ENCODE assay signal across 1 cellular context in the genomic region with DNA sequence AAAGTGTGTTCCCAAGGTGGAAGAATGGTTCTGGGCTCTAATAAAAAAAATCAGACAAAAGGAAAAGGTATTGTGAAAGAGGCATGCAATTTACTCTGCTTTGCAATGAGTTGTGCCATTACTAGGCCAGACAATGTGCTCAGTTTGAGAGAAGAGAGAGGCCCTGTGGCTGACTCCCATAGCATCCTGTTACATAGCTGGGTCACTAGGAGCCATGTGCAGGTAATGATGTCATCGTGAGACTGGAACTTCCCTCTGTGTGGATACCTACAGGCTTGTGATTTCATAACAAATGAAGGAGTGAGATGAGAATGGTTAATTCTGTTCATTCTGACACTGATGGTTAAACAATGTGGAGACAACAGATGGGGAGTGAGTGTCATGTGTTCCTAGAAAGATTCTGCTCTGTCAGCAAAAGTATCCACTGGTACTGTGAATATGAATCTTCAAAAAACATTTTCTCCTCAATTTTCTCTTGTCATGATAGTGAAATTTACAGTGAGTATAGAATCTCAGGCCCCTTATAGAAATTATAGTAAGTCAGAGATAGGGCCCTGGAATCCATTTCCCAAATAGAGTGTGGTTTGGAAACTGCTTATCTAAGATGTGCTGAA.
TF ChIP-seq lines count a peak whose summit lies in the region.

No MANE protein-coding gene starts in this region.

TF ChIP-seq in A549, 52 proteins besides CTCF, POLR2A, EP300 and RAD21 (continued from another document):
- TF ChIP-seq, protein P1, sequence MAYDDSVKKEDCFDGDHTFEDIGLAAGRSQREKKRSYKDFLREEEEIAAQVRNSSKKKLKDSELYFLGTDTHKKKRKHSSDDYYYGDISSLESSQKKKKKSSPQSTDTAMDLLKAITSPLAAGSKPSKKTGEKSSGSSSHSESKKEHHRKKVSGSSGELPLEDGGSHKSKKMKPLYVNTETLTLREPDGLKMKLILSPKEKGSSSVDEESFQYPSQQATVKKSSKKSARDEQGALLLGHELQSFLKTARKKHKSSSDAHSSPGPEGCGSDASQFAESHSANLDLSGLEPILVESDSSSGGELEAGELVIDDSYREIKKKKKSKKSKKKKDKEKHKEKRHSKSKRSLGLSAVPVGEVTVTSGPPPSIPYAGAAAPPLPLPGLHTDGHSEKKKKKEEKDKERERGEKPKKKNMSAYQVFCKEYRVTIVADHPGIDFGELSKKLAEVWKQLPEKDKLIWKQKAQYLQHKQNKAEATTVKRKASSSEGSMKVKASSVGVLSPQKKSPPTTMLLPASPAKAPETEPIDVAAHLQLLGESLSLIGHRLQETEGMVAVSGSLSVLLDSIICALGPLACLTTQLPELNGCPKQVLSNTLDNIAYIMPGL (CRISPR knock-in tag; IDR thresholded peaks at IDR 0.05; ENCODE audit: borderline replicate concordance), result no peak
- TF ChIP-seq JUNB (IDR thresholded peaks at IDR 0.05), result no peak
- no peak for TF ChIP-seq HEYL (CRISPR knock-in tag; IDR thresholded peaks at IDR 0.05)
- no peak for TF ChIP-seq CHD2 (IDR thresholded peaks at IDR 0.05; ENCODE audit: low read length, partially characterized antibody)
- peak; percentile 91 for TF ChIP-seq MAFK (IDR thresholded peaks at IDR 0.05; ENCODE audit: partially characterized antibody)
